ENCODE assay signal across 3 cellular contexts in genomic region chr2:208935531-208935930, GRCh38.
"Had no signal": no experiment of that assay in that cellular context is flagged by ENCODE, and none has a peak within 500 bp of the region (broad histone marks: within the 10 kb centered on the region; RNA-seq: fewer than 3 reads in every experiment).

No MANE protein-coding gene starts in this region.

- DNase-seq: GDM1, GF-D8 had no signal

- ATAC-seq: GM12878 had no signal

- H3K4me3 ChIP-seq: GM12878 had no signal
